In genomic region chr9:6576930-6577329, GRCh38 we compare ENCODE assay signal across 12 cellular contexts.
"Had no signal": no experiment of that assay in that cellular context is flagged by ENCODE, and none has a peak within 500 bp of the region (broad histone marks: within the 10 kb centered on the region; RNA-seq: fewer than 3 reads in every experiment).

No MANE protein-coding gene starts in this region.

- DNase-seq: activated CD4-positive, alpha-beta T cell treated with anti-CD3 and anti-CD28 coated beads, Interleukin-2, amount 10 ng/mL, durations not matched to agents 7 days and 5 days; activated CD4-positive, CD25-positive, alpha-beta regulatory T cell; activated CD8-positive, alpha-beta memory T cell treated with anti-CD3 and anti-CD28 coated beads for 24 hours; activated naive CD4-positive, alpha-beta T cell treated with anti-CD3 and anti-CD28 coated beads, Interleukin-2, amount 10 ng/mL, durations not matched to agents 7 days and 5 days; body of pancreas; esophagus squamous epithelium; foreskin fibroblast; heart right ventricle; stimulated activated CD4-positive, alpha-beta T cell treated with anti-CD3 and anti-CD28 coated beads, Interleukin-4, amount 100 ng/mL, for 24 hours; stomach; tibial artery had no signal

- H3K27ac ChIP-seq: body of pancreas, esophagus squamous epithelium, heart right ventricle, stomach, tibial artery had no signal

- H3K9me3 Mint-ChIP-seq: activated CD4-positive, alpha-beta T cell treated with anti-CD3 and anti-CD28 coated beads, Interleukin-2, amount 10 ng/mL, durations not matched to agents 7 days and 5 days; activated naive CD4-positive, alpha-beta T cell treated with anti-CD3 and anti-CD28 coated beads, Interleukin-2, amount 10 ng/mL, durations not matched to agents 7 days and 5 days; activated T-helper 2 cell treated with anti-CD3 and anti-CD28 coated beads, Interferon-gamma antibody, Interleukin-2, Interleukin-4, amounts not matched to agents 10 μg/mL and 5 μg/mL and 100 μg/mL, durations not matched to agents 14 hours and 24 hours and 36 hours had no signal

- ATAC-seq: body of pancreas, heart right ventricle had no signal

- H3K36me3 ChIP-seq: esophagus squamous epithelium, heart right ventricle, stomach, tibial artery had no signal

- H3K9me3 ChIP-seq: body of pancreas, esophagus squamous epithelium, heart right ventricle, stomach, tibial artery had no signal

- H3K36me3 Mint-ChIP-seq: activated naive CD4-positive, alpha-beta T cell treated with anti-CD3 and anti-CD28 coated beads, Interleukin-2, amount 10 ng/mL, durations not matched to agents 7 days and 5 days had no signal

- H3K4me1 Mint-ChIP-seq: activated CD4-positive, alpha-beta T cell treated with anti-CD3 and anti-CD28 coated beads, Interleukin-2, amount 10 ng/mL, durations not matched to agents 7 days and 5 days; activated naive CD4-positive, alpha-beta T cell treated with anti-CD3 and anti-CD28 coated beads, Interleukin-2, amount 10 ng/mL, durations not matched to agents 7 days and 5 days had no signal

- H3K4me3 Mint-ChIP-seq: activated CD4-positive, alpha-beta T cell treated with anti-CD3 and anti-CD28 coated beads, Interleukin-2, amount 10 ng/mL, durations not matched to agents 7 days and 5 days; activated naive CD4-positive, alpha-beta T cell treated with anti-CD3 and anti-CD28 coated beads, Interleukin-2, amount 10 ng/mL, durations not matched to agents 7 days and 5 days had no signal

- H3K27me3 ChIP-seq: body of pancreas, stomach, tibial artery had no signal

- H3K27ac Mint-ChIP-seq: activated CD4-positive, alpha-beta T cell treated with anti-CD3 and anti-CD28 coated beads, Interleukin-2, amount 10 ng/mL, durations not matched to agents 7 days and 5 days; activated naive CD4-positive, alpha-beta T cell treated with anti-CD3 and anti-CD28 coated beads, Interleukin-2, amount 10 ng/mL, durations not matched to agents 7 days and 5 days; activated T-helper 2 cell treated with anti-CD3 and anti-CD28 coated beads, Interferon-gamma antibody, Interleukin-2, Interleukin-4, amounts not matched to agents 10 μg/mL and 5 μg/mL and 100 μg/mL, durations not matched to agents 14 hours and 24 hours and 36 hours had no signal

- H3K4me1 ChIP-seq: body of pancreas, esophagus squamous epithelium, heart right ventricle, stomach, tibial artery had no signal

- H3K4me3 ChIP-seq: body of pancreas, esophagus squamous epithelium, heart right ventricle, stomach, tibial artery had no signal
